18 cellular contexts compared by ENCODE assay signal in the genomic region with DNA sequence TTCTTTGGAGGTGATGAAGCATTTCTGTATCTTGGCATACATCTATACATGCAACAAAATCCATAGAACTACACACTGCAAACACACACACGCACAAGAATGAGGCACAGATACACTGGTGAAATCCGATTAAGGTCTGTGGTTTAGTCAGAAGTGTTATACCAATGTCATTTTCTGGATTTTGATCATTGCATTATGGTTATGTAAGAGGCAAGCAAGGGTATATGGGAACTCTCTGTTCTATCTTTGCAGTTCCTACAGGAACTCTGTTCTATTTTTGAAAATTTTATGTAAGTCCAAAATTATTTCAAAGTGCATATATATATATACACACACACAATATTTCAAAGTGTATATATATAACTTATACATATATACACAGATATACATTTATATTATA.
"Had no signal": no experiment of that assay in that cellular context is flagged by ENCODE, and none has a peak within 500 bp of the region (broad histone marks: within the 10 kb centered on the region; RNA-seq: fewer than 3 reads in every experiment).

No MANE protein-coding gene starts in this region.

- ATAC-seq: foreskin keratinocyte, gastrocnemius medialis, heart left ventricle, left cardiac atrium, left lung, left ventricle myocardium superior, lower lobe of right lung, mucosa of descending colon had no signal

- H3K9me3 ChIP-seq: colonic mucosa, esophagus muscularis mucosa, gastrocnemius medialis, heart left ventricle, left lung, lower lobe of right lung, mucosa of descending colon had no signal

- H2AFZ ChIP-seq: hepatocyte had no signal

- H3K27me3 ChIP-seq: colonic mucosa, foreskin keratinocyte, gastrocnemius medialis, heart left ventricle, hepatocyte had no signal

- H3K4me1 ChIP-seq: colonic mucosa, esophagus muscularis mucosa, foreskin keratinocyte, gastrocnemius medialis, left lung, lower lobe of right lung had no signal

- H3K27ac ChIP-seq: colonic mucosa, esophagus muscularis mucosa, foreskin keratinocyte, gastrocnemius medialis, heart left ventricle, hepatocyte, left lung, lower lobe of right lung had no signal

- H3K4me3 ChIP-seq: colonic mucosa, esophagus muscularis mucosa, gastrocnemius medialis, heart left ventricle, hepatocyte, left lung, lower lobe of right lung, mucosa of descending colon had no signal

- H3K36me3 ChIP-seq: colonic mucosa, esophagus muscularis mucosa, gastrocnemius medialis, heart left ventricle, left lung, lower lobe of right lung had no signal

- H3K4me2 ChIP-seq: hepatocyte had no signal

- H3K79me2 ChIP-seq: hepatocyte had no signal

- DNase-seq: colonic mucosa; cortex of kidney; effector CD4-positive, alpha-beta T cell; effector memory CD4-positive, alpha-beta T cell; foreskin keratinocyte; gastrocnemius medialis; heart left ventricle; hypothalamus; immature natural killer cell; left cardiac atrium; left lung; left ventricle myocardium superior; lower lobe of right lung; mesenchymal stem cell; mucosa of descending colon; naive B cell had no signal
